ENCODE assay signal across 14 cellular contexts in the genomic region with DNA sequence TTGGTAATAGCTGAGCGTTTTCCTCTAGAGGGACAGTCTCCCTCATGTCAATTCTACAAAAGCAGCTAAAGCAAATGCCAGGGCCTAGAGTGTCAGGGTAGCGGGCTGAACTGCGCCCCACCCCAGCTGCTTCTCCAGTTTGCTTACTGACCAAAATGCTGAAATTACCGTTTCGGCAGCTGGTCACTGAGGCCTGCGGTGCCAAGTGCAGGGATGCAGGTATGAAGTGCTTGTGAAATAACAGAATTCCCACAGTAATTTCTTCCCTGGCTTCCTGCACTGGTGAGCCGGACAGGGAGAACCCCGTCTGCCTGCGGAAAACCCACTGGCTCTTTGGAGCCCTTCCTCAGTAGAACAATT. TPM values are rescaled to one million over a fixed set of nuclear protein-coding genes. Genes with fewer than 3 reads are reported as not detected.
DNase-seq lines count a peak whose midpoint lies in the region; ATAC-seq, FAIRE-seq and TF ChIP-seq lines count a peak whose summit lies in the region.
"Had no signal": no experiment of that assay in that cellular context is flagged by ENCODE, and none has a peak within 500 bp of the region (broad histone marks: within the 10 kb centered on the region; RNA-seq: fewer than 3 reads in every experiment).

No MANE protein-coding gene starts in this region.

- peaks cover 16% of the 10 kb centered on the region for H3K4me1 Mint-ChIP-seq in activated CD4-positive, alpha-beta T cell treated with anti-CD3 and anti-CD28 coated beads, Interleukin-2, amount 10 ng/mL, durations not matched to agents 24 days and 14 days

- BruUV-seq in endothelial cell of umbilical vein (replicated peaks; lab: Mats Ljungman, UMichigan) (no TSS peak), PC-3 (replicated peaks; lab: Mats Ljungman, UMichigan) (no TSS peak)

- H4K20me1 ChIP-seq in endothelial cell of umbilical vein (replicated peaks; ENCODE audit: control insufficient read depth, extremely low read depth, insufficient read depth, low read length) (no peaks in the 10 kb centered on the region), smooth muscle cell (ENCODE audit: low read depth) (no peaks in the 10 kb centered on the region), PC-3 (ENCODE audit: low read length) (no peaks in the 10 kb centered on the region)

- H3K36me3 ChIP-seq in endothelial cell of umbilical vein (ENCODE audit: control insufficient read depth in 2 of 2, extremely low read depth in 1 of 2, insufficient read depth in 2 of 2, low read length in 2 of 2), result peaks cover 18 to 19% of the 10 kb centered on the region in 2 experiments
- peaks cover 10% of the 10 kb centered on the region for H3K36me3 ChIP-seq in smooth muscle cell (ENCODE audit: low read depth)
- H3K36me3 ChIP-seq in PC-3 (ENCODE audit: low read depth, low read length), result peaks cover 23% of the 10 kb centered on the region

- DNase-seq in activated CD4-positive, alpha-beta T cell treated with anti-CD3 and anti-CD28 coated beads, Interleukin-2, amount 10 ng/mL, durations not matched to agents 24 days and 14 days, result no peak
- DNase-seq in activated CD4-positive, alpha-beta T cell treated with anti-CD3 and anti-CD28 coated beads for 1 hour, result no peak
- DNase-seq in endothelial cell of umbilical vein (ENCODE audit: low read depth, low spot score) (no peak), smooth muscle cell (lab: John Stamatoyannopoulos, UW; ENCODE audit: unreplicated experiment) (no peak), PC-3 (no peak), SK-N-DZ (ENCODE audit: low spot score) (no peak)
- DNase-seq: ACHN, immature natural killer cell, NCI-H187 treated with DMSO at 0.1 percent for 48 hours had no signal

- intact Hi-C loops in activated CD4-positive, alpha-beta T cell treated with anti-CD3 and anti-CD28 coated beads, Interleukin-2, amount 10 ng/mL, durations not matched to agents 24 days and 14 days (cut with micrococcal nuclease), result loop anchor here (5.0 kb wide), 1 partner anchor 107 kb away; no protein-coding TSS in a partner anchor
- intact Hi-C loops in endothelial cell of umbilical vein (cut with micrococcal nuclease) (no loop called here), PC-3 (cut with micrococcal nuclease) (no loop called here)

- H3K4me3 ChIP-seq in endothelial cell of umbilical vein (replicated peaks in 1 of 3; ENCODE audit: insufficient read depth in 1 of 3, low read depth in 1 of 3, low read length in 3 of 3) (no peak overlapping the region), smooth muscle cell (no peak overlapping the region), PC-3 (ENCODE audit: low read length) (no peak overlapping the region)
- H3K4me3 ChIP-seq: cardiac muscle cell, GM12878, HAP-1 had no signal

- H3K36me3 Mint-ChIP-seq in activated CD4-positive, alpha-beta T cell treated with anti-CD3 and anti-CD28 coated beads, Interleukin-2, amount 10 ng/mL, durations not matched to agents 24 days and 14 days (ENCODE audit: low read depth), result peaks cover 40% of the 10 kb centered on the region

- peak overlapping the region; percentile 43 for H3K9ac ChIP-seq in endothelial cell of umbilical vein (replicated peaks; ENCODE audit: extremely low read depth, insufficient read depth, low read length)
- H3K9ac ChIP-seq in smooth muscle cell (ENCODE audit: low read depth), result peak overlapping the region; percentile 77
- H3K9ac ChIP-seq in PC-3 (ENCODE audit: low read length), result no peak overlapping the region

- no peak for TF ChIP-seq POLR2A in endothelial cell of umbilical vein (IDR thresholded peaks at IDR 0.05; ENCODE audit: low read depth, low read length)

- POLR2A ChIA-PET in endothelial cell of umbilical vein (lab: Charles Lee) (no interaction called here), PC-3 (lab: Charles Lee; ENCODE audit: unreplicated experiment) (interaction anchor here (0.6 kb wide), 1 partner anchor 302 kb away, joined by 3 read pairs; no protein-coding TSS in a partner anchor)

- peak overlapping the region; percentile 90 for H3K27ac Mint-ChIP-seq in activated CD4-positive, alpha-beta T cell treated with anti-CD3 and anti-CD28 coated beads, Interleukin-2, amount 10 ng/mL, durations not matched to agents 24 days and 14 days

- peak overlapping the region; percentile 50 for H3K4me3 Mint-ChIP-seq in activated CD4-positive, alpha-beta T cell treated with anti-CD3 and anti-CD28 coated beads, Interleukin-2, amount 10 ng/mL, durations not matched to agents 24 days and 14 days
- H3K4me3 Mint-ChIP-seq: immature natural killer cell had no signal

- peak overlapping the region; percentile 41 for H3K4me2 ChIP-seq in endothelial cell of umbilical vein (ENCODE audit: insufficient read depth, low read length)
- peak overlapping the region; percentile 48 for H3K4me2 ChIP-seq in smooth muscle cell
- no peak overlapping the region for H3K4me2 ChIP-seq in PC-3 (ENCODE audit: low read length)

- H3F3A ChIP-seq in smooth muscle cell (ENCODE audit: low read depth) (peaks cover 14% of the 10 kb centered on the region), PC-3 (ENCODE audit: low read length, unreplicated experiment) (no peaks in the 10 kb centered on the region)

- H3K27ac ChIP-seq in endothelial cell of umbilical vein (ENCODE audit: insufficient read depth, low read depth, low read length) (peak overlapping the region; percentile 87), smooth muscle cell (ENCODE audit: low read depth) (peak overlapping the region; percentile 88), PC-3 (ENCODE audit: low read length) (no peak overlapping the region)
- H3K27ac ChIP-seq: cardiac muscle cell had no signal

- no peaks in the 10 kb centered on the region for H3K9me2 ChIP-seq in PC-3 (replicated peaks; ENCODE audit: low read length)

- no peaks in the 10 kb centered on the region for H3K9me3 Mint-ChIP-seq in activated CD4-positive, alpha-beta T cell treated with anti-CD3 and anti-CD28 coated beads, Interleukin-2, amount 10 ng/mL, durations not matched to agents 24 days and 14 days

- CTCF ChIA-PET in endothelial cell of umbilical vein (lab: Charles Lee) (interaction anchor here (0.6 to 2.2 kb wide), 5 partner anchors 11 to 483 kb away, joined by 3 to 9 read pairs (median 5); partner anchors contain the start of gene PSMC1), PC-3 (lab: Charles Lee) (no interaction called here)

- H3K9me3 ChIP-seq in endothelial cell of umbilical vein (replicated peaks; ENCODE audit: control insufficient read depth, insufficient read depth, low read length), result no peaks in the 10 kb centered on the region
- no peaks in the 10 kb centered on the region for H3K9me3 ChIP-seq in smooth muscle cell (replicated peaks; ENCODE audit: low read depth)
- no peaks in the 10 kb centered on the region for H3K9me3 ChIP-seq in PC-3 (ENCODE audit: low read length)
- H3K9me3 ChIP-seq: HAP-1 had no signal

- H3K79me2 ChIP-seq in endothelial cell of umbilical vein (ENCODE audit: control insufficient read depth, insufficient read depth, low read length) (peaks cover 2% of the 10 kb centered on the region), smooth muscle cell (ENCODE audit: low read depth) (no peaks in the 10 kb centered on the region), PC-3 (ENCODE audit: low read length) (no peaks in the 10 kb centered on the region)

- TF ChIP-seq CTCF in endothelial cell of umbilical vein (IDR thresholded peaks at IDR 0.05; ENCODE audit: extremely low read depth in 1 of 2, insufficient read depth in 1 of 2, low read depth in 1 of 2, low read length in 2 of 2) (no peak), smooth muscle cell (IDR thresholded peaks at IDR 0.05; ENCODE audit: borderline replicate concordance, insufficient read depth, poor library complexity, severe bottlenecking) (no peak), PC-3 (conservative IDR thresholded peaks at IDR 0.05; ENCODE audit: low read depth, low read length) (no peak)

- 87% methylated on average over 9 of the region's 9 CpGs for WGBS in smooth muscle cell (ENCODE audit: low lambda C conversion rate)

- H2AFZ ChIP-seq in endothelial cell of umbilical vein (ENCODE audit: low read depth, low read length), result no peak overlapping the region
- no peak overlapping the region for H2AFZ ChIP-seq in smooth muscle cell (ENCODE audit: low read depth)
- H2AFZ ChIP-seq in PC-3 (ENCODE audit: low read length), result no peak overlapping the region

- no peaks in the 10 kb centered on the region for H3K9me1 ChIP-seq in endothelial cell of umbilical vein (replicated peaks; ENCODE audit: control insufficient read depth, extremely low read depth, insufficient read depth, low read length)

- peak; percentile 4; the same call in 2 of the 3 replicates for ATAC-seq in SK-N-SH treated with all-trans-retinoic acid at 6 μM for 48 hours
- ATAC-seq in HG03039 (IDR thresholded peaks at IDR 0.05; ENCODE audit: unreplicated experiment), result no peak
- ATAC-seq in PC-3, result no peak

- dilution Hi-C loops in endothelial cell of umbilical vein (cut with MboI; ENCODE audit: extremely low pct_ligation_motif_present, low sequenced_read_pairs), result no loop called here

- FAIRE-seq in endothelial cell of umbilical vein (lab: Jason Lieb, UNC), result no peak
- FAIRE-seq: GM12878 had no signal

- H3K4me1 ChIP-seq in endothelial cell of umbilical vein (ENCODE audit: control insufficient read depth, extremely low read depth, insufficient read depth, low read length) (peaks cover 34% of the 10 kb centered on the region), smooth muscle cell (ENCODE audit: low read depth) (no peaks in the 10 kb centered on the region), PC-3 (ENCODE audit: insufficient read depth, low read length) (no peaks in the 10 kb centered on the region)
- H3K4me1 ChIP-seq: HAP-1 had no signal

- H3K27me3 ChIP-seq in endothelial cell of umbilical vein (ENCODE audit: control insufficient read depth in 2 of 2, insufficient read depth in 2 of 2, low read length in 2 of 2) (no peaks in the 10 kb centered on the region), smooth muscle cell (ENCODE audit: low read depth) (no peaks in the 10 kb centered on the region), PC-3 (ENCODE audit: low read length) (no peaks in the 10 kb centered on the region)
- H3K27me3 ChIP-seq: cardiac muscle cell had no signal

- H3K27me3 Mint-ChIP-seq in activated CD4-positive, alpha-beta T cell treated with anti-CD3 and anti-CD28 coated beads, Interleukin-2, amount 10 ng/mL, durations not matched to agents 24 days and 14 days, result no peaks in the 10 kb centered on the region

RNA-seq across cellular contexts. Expression of gene PSMC1, which starts 19.1 kb away (rescaled TPM):
- 170 and 185 TPM in 2 replicates for total RNA-seq in activated CD4-positive, alpha-beta T cell treated with anti-CD3 and anti-CD28 coated beads, Interleukin-2, amount 10 ng/mL, durations not matched to agents 24 days and 14 days
- total RNA-seq in endothelial cell of umbilical vein (129 and 132 TPM in 2 replicates), smooth muscle cell (151 and 185 TPM in 2 replicates), PC-3 (2014; rRNA removed) (160 and 208 TPM in 2 replicates)
- polyA plus RNA-seq in endothelial cell of umbilical vein (51.0 and 77.4 TPM in 2 replicates), smooth muscle cell (163 and 172 TPM in 2 replicates)
- 140 and 172 TPM in 2 replicates for polyA plus RNA-seq in endothelial cell of umbilical vein (2011; cell fraction: cytosol; rRNA removed)
- polyA plus RNA-seq in endothelial cell of umbilical vein (2011; cell fraction: nucleus; rRNA removed), result 88.7 and 163 TPM in 2 replicates
- polyA plus RNA-seq in endothelial cell of umbilical vein (2012), result 107 and 202 TPM in 2 replicates
- 50.1 and 59.0 TPM in 2 replicates for polyA minus RNA-seq in endothelial cell of umbilical vein
- polyA minus RNA-seq in endothelial cell of umbilical vein (2011; cell fraction: cytosol; rRNA and poly(A)+ RNA removed), result 44.8 TPM
- 30.9 and 41.5 TPM in 2 replicates for polyA minus RNA-seq in endothelial cell of umbilical vein (2011; cell fraction: nucleus; rRNA and poly(A)+ RNA removed)
- polyA plus RNA-seq in SK-N-DZ (2014; cell fraction: cytosol; rRNA removed), result 163 and 174 TPM in 2 replicates
- 60.4 and 86.3 TPM in 2 replicates for polyA plus RNA-seq in SK-N-DZ (2014; cell fraction: nucleus; rRNA removed)

RNA-seq across cellular contexts. Expression of gene NRDE2, which starts 56.3 kb away (rescaled TPM):
- total RNA-seq in activated CD4-positive, alpha-beta T cell treated with anti-CD3 and anti-CD28 coated beads, Interleukin-2, amount 10 ng/mL, durations not matched to agents 24 days and 14 days, result 22.1 and 22.8 TPM in 2 replicates
- total RNA-seq in endothelial cell of umbilical vein (22.1 and 22.5 TPM in 2 replicates), smooth muscle cell (7.5 and 8.0 TPM in 2 replicates), PC-3 (2014; rRNA removed) (18.3 and 29.5 TPM in 2 replicates)
- polyA plus RNA-seq in endothelial cell of umbilical vein (7.1 and 8.5 TPM in 2 replicates), smooth muscle cell (9.9 and 17.5 TPM in 2 replicates)
- polyA plus RNA-seq in endothelial cell of umbilical vein (2011; cell fraction: cytosol; rRNA removed), result 7.3 and 8.5 TPM in 2 replicates
- 42.1 and 45.8 TPM in 2 replicates for polyA plus RNA-seq in endothelial cell of umbilical vein (2011; cell fraction: nucleus; rRNA removed)
- 6.1 and 6.6 TPM in 2 replicates for polyA plus RNA-seq in endothelial cell of umbilical vein (2012)
- polyA minus RNA-seq in endothelial cell of umbilical vein, result 26.3 and 28.0 TPM in 2 replicates
- polyA minus RNA-seq in endothelial cell of umbilical vein (2011; cell fraction: cytosol; rRNA and poly(A)+ RNA removed), result 3.9 TPM
- 44.0 and 55.4 TPM in 2 replicates for polyA minus RNA-seq in endothelial cell of umbilical vein (2011; cell fraction: nucleus; rRNA and poly(A)+ RNA removed)
- polyA plus RNA-seq in SK-N-DZ (2014; cell fraction: cytosol; rRNA removed), result 3.9 and 5.4 TPM in 2 replicates
- polyA plus RNA-seq in SK-N-DZ (2014; cell fraction: nucleus; rRNA removed), result 7.1 and 7.6 TPM in 2 replicates
